ENCODE assay signal across 11 cellular contexts in genomic region chr2:28658369-28658768, GRCh38.
DNase-seq lines count a peak whose midpoint lies in the region; ATAC-seq and TF ChIP-seq lines count a peak whose summit lies in the region.
"Had no signal": no experiment of that assay in that cellular context is flagged by ENCODE, and none has a peak within 500 bp of the region (broad histone marks: within the 10 kb centered on the region; RNA-seq: fewer than 3 reads in every experiment).

No MANE protein-coding gene starts in this region.

- H3K4me3 ChIP-seq in HEK293 (ENCODE audit: low read depth, low read length) (no peak overlapping the region), SK-N-SH (ENCODE audit: low read depth in 2 of 2, low read length in 1 of 2) (no peak overlapping the region), skeletal muscle cell (ENCODE audit: low read depth, low read length) (no peak overlapping the region)
- H3K4me3 ChIP-seq: body of pancreas had no signal

- H3K4me1 ChIP-seq in HEK293 (ENCODE audit: control insufficient read depth, insufficient read depth, low read length) (0 out of 2 replicates have a peak, but pooled peaks cover 6% of the 10 kb centered on the region), SK-N-SH (ENCODE audit: control insufficient read depth in 1 of 2, insufficient read depth in 2 of 2, low read depth in 1 of 2, low read length in 1 of 2) (peaks cover 33 to 36% of the 10 kb centered on the region in 2 experiments), foreskin keratinocyte (peaks cover 34% of the 10 kb centered on the region)

- no peak for TF ChIP-seq RAD21 in SK-N-SH (IDR thresholded peaks at IDR 0.05; ENCODE audit: low read length)

- H3K36me3 ChIP-seq in HEK293 (ENCODE audit: control insufficient read depth in 2 of 2, insufficient read depth in 1 of 2, low read length in 2 of 2), result no peaks in the 10 kb centered on the region
- H3K36me3 ChIP-seq in SK-N-SH (replicated peaks in 1 of 2; ENCODE audit: control insufficient read depth in 1 of 2, insufficient read depth in 2 of 2, low read length in 1 of 2), result no peaks in the 10 kb centered on the region
- H3K36me3 ChIP-seq: neutrophil had no signal

- DNase-seq in SK-N-SH, result no peak
- peak; percentile 63 for DNase-seq in fibroblast of the conjunctiva (ENCODE audit: low read depth)
- peak; percentile 59 for DNase-seq in skeletal muscle cell (ENCODE audit: low read depth)
- no peak for DNase-seq in KG1 (lab: John Stamatoyannopoulos, UW)
- no peak for DNase-seq in stimulated activated CD4-positive, alpha-beta T cell treated with anti-CD3 and anti-CD28 coated beads, Interleukin-12 subunit alpha, Interleukin-12 subunit beta, amount 100 ng/mL, for 4 hours
- DNase-seq in foreskin keratinocyte, result no peak
- DNase-seq: body of pancreas, NCI-H345 had no signal

- no peaks in the 10 kb centered on the region for H4K20me1 ChIP-seq in SK-N-SH (ENCODE audit: insufficient read depth)

- CTCF ChIA-PET in HEK293 (lab: Yijun Ruan, JAX), result no interaction called here
- CTCF ChIA-PET in SK-N-SH (lab: Yijun Ruan, JAX), result interaction anchor here (1.0 kb wide), 1 partner anchor 64 kb away, joined by 3 read pairs; no protein-coding TSS in a partner anchor

- POLR2A ChIA-PET in HEK293 (lab: Yijun Ruan, JAX) (no interaction called here), SK-N-SH (lab: Yijun Ruan, JAX) (no interaction called here)

- H3K27me3 ChIP-seq in SK-N-SH (ENCODE audit: insufficient read depth) (no peaks in the 10 kb centered on the region), foreskin keratinocyte (no peaks in the 10 kb centered on the region)
- H3K27me3 ChIP-seq: body of pancreas, neutrophil had no signal

- H3K4me2 ChIP-seq in SK-N-SH, result peak overlapping the region; percentile 21

- H3K27ac ChIP-seq in HEK293 (ENCODE audit: extremely low read depth, low read depth, low read length), result no peak overlapping the region
- H3K27ac ChIP-seq in SK-N-SH (ENCODE audit: low read depth in 2 of 2, low read length in 1 of 2), result peak overlapping the region in 1 of 2 experiments; percentile 3; a peak in 1 of 4 replicates
- H3K27ac ChIP-seq in foreskin keratinocyte, result no peak overlapping the region
- H3K27ac ChIP-seq: body of pancreas, neutrophil had no signal

- TF ChIP-seq CTCF in HEK293 (tag by site-specific recombination; IDR thresholded peaks at IDR 0.05) (no peak), SK-N-SH (IDR thresholded peaks at IDR 0.05) (no peak), foreskin keratinocyte (conservative IDR thresholded peaks at IDR 0.05) (no peak)

- peak overlapping the region; percentile 31; the same call in 1 of the 2 replicates for H2AFZ ChIP-seq in SK-N-SH (ENCODE audit: low read depth)

- no peak overlapping the region for H3K9ac ChIP-seq in SK-N-SH

- H3K9me3 ChIP-seq in HEK293 (ENCODE audit: control insufficient read depth, insufficient read depth, low read depth, low read length), result no peaks in the 10 kb centered on the region
- no peaks in the 10 kb centered on the region for H3K9me3 ChIP-seq in SK-N-SH
- H3K9me3 ChIP-seq: body of pancreas, neutrophil had no signal

- WGBS in SK-N-SH (ENCODE audit: low lambda C conversion rate), result 17% methylated on average over 1 of the region's 1 CpG

- H3F3A ChIP-seq in SK-N-SH (replicated peaks; ENCODE audit: insufficient read depth), result peaks cover 16% of the 10 kb centered on the region

- no peak for ATAC-seq in GM18511 (IDR thresholded peaks at IDR 0.05; ENCODE audit: unreplicated experiment)
- ATAC-seq in foreskin keratinocyte, result no peak
- ATAC-seq: body of pancreas had no signal

- no peak for TF ChIP-seq EP300 in SK-N-SH (IDR thresholded peaks at IDR 0.05; ENCODE audit: borderline replicate concordance in 1 of 2, low read depth in 1 of 2, low read length in 1 of 2)

- H3K79me2 ChIP-seq in SK-N-SH (ENCODE audit: insufficient read depth), result no peaks in the 10 kb centered on the region

- H3K9me2 ChIP-seq in SK-N-SH, result no peaks in the 10 kb centered on the region

TF ChIP-seq in HEK293, 187 proteins besides CTCF, POLR2A, EP300 and RAD21 (continues in another document):
- no peak for TF ChIP-seq ZSCAN30 (tag by site-specific recombination; IDR thresholded peaks at IDR 0.05)
- TF ChIP-seq ZNF366 (tag by site-specific recombination; conservative IDR thresholded peaks at IDR 0.05), result peak; percentile 54
- TF ChIP-seq ZNF600 (tag by site-specific recombination; IDR thresholded peaks at IDR 0.05), result peak; percentile 18; the same call in 1 of the 2 replicates
- 0 out of 2 replicates have a peak, but pooled peaks have one; percentile 21 for TF ChIP-seq ZNF335 (tag by site-specific recombination; conservative IDR thresholded peaks at IDR 0.05)
- TF ChIP-seq ZNF558 (tag by site-specific recombination; IDR thresholded peaks at IDR 0.05), result peak; percentile 36; the same call in 1 of the 2 replicates
- peak; percentile 76; the same call in 1 of the 2 replicates for TF ChIP-seq ZNF362 (tag by site-specific recombination; IDR thresholded peaks at IDR 0.05)
- peak; percentile 60 for TF ChIP-seq ZBTB17 (tag by site-specific recombination; IDR thresholded peaks at IDR 0.05)
- TF ChIP-seq ZNF510 (tag by site-specific recombination; IDR thresholded peaks at IDR 0.05; ENCODE audit: insufficient replicate concordance), result no peak
- no peak for TF ChIP-seq ZNF571 (tag by site-specific recombination; IDR thresholded peaks at IDR 0.05)
- TF ChIP-seq ZBTB21 (tag by site-specific recombination; IDR thresholded peaks at IDR 0.05), result peak; percentile 32; the same call in 1 of the 2 replicates
- TF ChIP-seq SP7 (tag by site-specific recombination; IDR thresholded peaks at IDR 0.05), result 0 out of 2 replicates have a peak, but pooled peaks have one; percentile 29
- TF ChIP-seq ZIC2 (tag by site-specific recombination; IDR thresholded peaks at IDR 0.05), result no peak
- TF ChIP-seq IKZF3 (tag by site-specific recombination; IDR thresholded peaks at IDR 0.05), result no peak

TF ChIP-seq in SK-N-SH, 30 proteins besides CTCF, POLR2A, EP300 and RAD21:
- TF ChIP-seq REST (IDR thresholded peaks at IDR 0.05; ENCODE audit: low read depth, low read length) (no peak), JUND (IDR thresholded peaks at IDR 0.05) (peak; percentile 21; the same call in 1 of the 2 replicates)

Comparison
In these comparisons a context has a peak if more than half of its experiments do, and no peak if none do; other contexts are left out.
1. DNase-seq: peak in fibroblast of the conjunctiva (single experiment) and skeletal muscle cell (single experiment); none in SK-N-SH (single experiment), KG1 (single experiment), stimulated activated CD4-positive, alpha-beta T cell treated with anti-CD3 and anti-CD28 coated beads, Interleukin-12 subunit alpha, Interleukin-12 subunit beta, amount 100 ng/mL, for 4 hours (single experiment) and foreskin keratinocyte (0 of 2).